Comparison of ENCODE assay signal across 7 cellular contexts in genomic region chr17:78883090-78883532, GRCh38. TPM values are rescaled to one million over a fixed set of nuclear protein-coding genes. Genes with fewer than 3 reads are reported as not detected.
A peak's percentile ranks its signal among the peaks of the same experiment; 100 is the strongest.
DNase-seq lines count a peak whose midpoint lies in the region; ATAC-seq and TF ChIP-seq lines count a peak whose summit lies in the region.

No MANE protein-coding gene starts in this region.

- peak overlapping the region; percentile 97 for H3K23ac ChIP-seq in IMR-90 (ENCODE audit: low read depth, low read length)

- no peak for TF ChIP-seq CTCF in IMR-90 (conservative IDR thresholded peaks at IDR 0.05; ENCODE audit: low read depth, low read length)
- TF ChIP-seq CTCF in ascending aorta (IDR thresholded peaks at IDR 0.05) = no peak
- TF ChIP-seq CTCF in smooth muscle cell (IDR thresholded peaks at IDR 0.05; ENCODE audit: borderline replicate concordance, insufficient read depth, poor library complexity, severe bottlenecking) = no peak

- no TSS peak for BruUV-seq in IMR-90 (replicated peaks; lab: Mats Ljungman, UMichigan)

- peak overlapping the region; percentile 56 for H3K18ac ChIP-seq in IMR-90 (ENCODE audit: low read depth, low read length)

- H3K9me1 ChIP-seq in IMR-90 (ENCODE audit: insufficient read depth, low read length) = peaks cover 43% of the 10 kb centered on the region

- POLR2A ChIA-PET in IMR-90 (lab: Charles Lee; ENCODE audit: unreplicated experiment) = no interaction called here

- peaks cover 4% of the 10 kb centered on the region; the same call in 1 of the 2 replicates for H3K36me3 ChIP-seq in IMR-90 (ENCODE audit: control insufficient read depth, insufficient read depth, low read length)
- H3K36me3 ChIP-seq in ascending aorta = peaks cover 0 to under 1% of the 10 kb centered on the region in 2 donors
- H3K36me3 ChIP-seq in smooth muscle cell (ENCODE audit: low read depth) = no peaks in the 10 kb centered on the region

- H3K4ac ChIP-seq in IMR-90 (ENCODE audit: low read depth, low read length) = peak overlapping the region; percentile 98

- peak overlapping the region; percentile 99 for H2BK5ac ChIP-seq in IMR-90 (ENCODE audit: low read depth, low read length, poor library complexity, severe bottlenecking)

- H2AFZ ChIP-seq in IMR-90 (replicated peaks; ENCODE audit: low read length, poor library complexity) = peak overlapping the region; percentile 84
- H2AFZ ChIP-seq in smooth muscle cell (ENCODE audit: low read depth) = no peak overlapping the region

- H3F3A ChIP-seq in smooth muscle cell (ENCODE audit: low read depth) = peaks cover 13% of the 10 kb centered on the region

- peaks cover 53% of the 10 kb centered on the region for H3K4me1 ChIP-seq in IMR-90 (ENCODE audit: control insufficient read depth, insufficient read depth, low read length)
- peaks cover 24 to 58% of the 10 kb centered on the region in 2 donors for H3K4me1 ChIP-seq in ascending aorta
- peaks cover 22% of the 10 kb centered on the region for H3K4me1 ChIP-seq in smooth muscle cell (ENCODE audit: low read depth)

- peak; percentile 75 for DNase-seq in IMR-90
- DNase-seq in ascending aorta (ENCODE audit: low spot score in 2 of 2) = peak; percentile 77 to 92
- DNase-seq in iPS-NIHi7 (ENCODE audit: extremely low spot score) = peak; percentile 53
- DNase-seq in smooth muscle cell (lab: John Stamatoyannopoulos, UW; ENCODE audit: unreplicated experiment) = peak; percentile 46
- DNase-seq in ecto neural progenitor cell (ENCODE audit: low spot score) = no peak
- DNase-seq in activated CD4-positive, alpha-beta T cell treated with anti-CD3 and anti-CD28 coated beads for 1 hour = no peak

- H2BK120ac ChIP-seq in IMR-90 (ENCODE audit: low read depth, low read length) = peak overlapping the region; percentile 98

- H2AK9ac ChIP-seq in IMR-90 (replicated peaks; ENCODE audit: low read depth, low read length, poor library complexity) = peak overlapping the region; percentile 100

- in situ Hi-C loops in IMR-90 (cut with MboI; ENCODE audit: low sequenced_read_pairs) = no loop called here

- 20% methylated on average over 4 of the region's 10 CpGs; no CpG with 5 or more reads in 1 of the 2 experiments for WGBS in IMR-90 (ENCODE audit: extremely low coverage in 2 of 2, insufficient read length in 1 of 2), 2 experiments
- WGBS in smooth muscle cell (ENCODE audit: low lambda C conversion rate) = 13% methylated on average over 10 of the region's 10 CpGs

- H3K9ac ChIP-seq in IMR-90 (ENCODE audit: low read depth, low read length) = peak overlapping the region; percentile 28
- peak overlapping the region; percentile 80 for H3K9ac ChIP-seq in smooth muscle cell (ENCODE audit: low read depth)

- H3K4me3 ChIP-seq in IMR-90 (ENCODE audit: insufficient read depth, low read depth, low read length) = no peak overlapping the region
- peak overlapping the region; percentile 20 to 59 for H3K4me3 ChIP-seq in ascending aorta
- H3K4me3 ChIP-seq in smooth muscle cell = peak overlapping the region; percentile 12

- H4K91ac ChIP-seq in IMR-90 (ENCODE audit: insufficient read depth, low read depth, low read length) = peak overlapping the region; percentile 98

- H4K20me1 ChIP-seq in IMR-90 (ENCODE audit: insufficient read depth, low read length) (peaks cover 44% of the 10 kb centered on the region), smooth muscle cell (ENCODE audit: low read depth) (peaks cover 12% of the 10 kb centered on the region)

- peak overlapping the region; percentile 77 to 92 for H4K8ac ChIP-seq in IMR-90 (ENCODE audit: low read depth in 2 of 2, low read length in 2 of 2)

- CTCF ChIA-PET in IMR-90 (lab: Yijun Ruan, JAX) = no interaction called here

- H3K56ac ChIP-seq in IMR-90 (ENCODE audit: extremely low read depth, insufficient read depth, low read length) = peak overlapping the region; percentile 86

- no peaks in the 10 kb centered on the region for H3K27me3 ChIP-seq in IMR-90 (ENCODE audit: control insufficient read depth, insufficient read depth, low read length)
- no peaks in the 10 kb centered on the region for H3K27me3 ChIP-seq in ascending aorta
- no peaks in the 10 kb centered on the region for H3K27me3 ChIP-seq in smooth muscle cell (ENCODE audit: low read depth)

- TF ChIP-seq RAD21 in IMR-90 (IDR thresholded peaks at IDR 0.05; ENCODE audit: low read length) = no peak

- peak overlapping the region; percentile 98 for H2AK5ac ChIP-seq in IMR-90 (ENCODE audit: low read depth, low read length)

- peaks cover 35% of the 10 kb centered on the region for H3K79me2 ChIP-seq in smooth muscle cell (ENCODE audit: low read depth)

- H3K9me3 ChIP-seq in IMR-90 (ENCODE audit: control insufficient read depth, insufficient read depth, low read length) (no peaks in the 10 kb centered on the region), ascending aorta (no peaks in the 10 kb centered on the region), smooth muscle cell (replicated peaks; ENCODE audit: low read depth) (no peaks in the 10 kb centered on the region)

- peak overlapping the region; percentile 83 for H3K14ac ChIP-seq in IMR-90 (replicated peaks; ENCODE audit: low read depth, low read length)

- ATAC-seq in IMR-90 (ENCODE audit: low read depth) = peak; percentile 57
- ATAC-seq in HG03520 (IDR thresholded peaks at IDR 0.05; ENCODE audit: unreplicated experiment) = no peak

- dilution Hi-C loops in IMR-90 (cut with HindIII; ENCODE audit: low sequenced_read_pairs, unreplicated experiment) = no loop called here

- intact Hi-C loops in IMR-90 (cut with micrococcal nuclease) = no loop called here
- intact Hi-C loops in ascending aorta (cut with DNase I) = loop anchor here (1.0 to 5.0 kb wide), 5 partner anchors 21 to 89 kb away; partner anchors contain the start of genes TIMP2 and USP36

- H3K4me2 ChIP-seq in IMR-90 (ENCODE audit: low read depth, low read length) (peak overlapping the region; percentile 32), smooth muscle cell (peak overlapping the region; percentile 75)

- H3K79me1 ChIP-seq in IMR-90 (ENCODE audit: low read depth in 1 of 2, low read length in 2 of 2) = peaks cover 30 to 87% of the 10 kb centered on the region in 2 experiments

- peak overlapping the region; percentile 90 for H2BK20ac ChIP-seq in IMR-90 (ENCODE audit: low read depth, low read length)

- peak overlapping the region; percentile 56 for H4K5ac ChIP-seq in IMR-90 (ENCODE audit: low read depth, low read length)

- no peak for TF ChIP-seq POLR2A in IMR-90 (IDR thresholded peaks at IDR 0.05; ENCODE audit: low read depth, low read length)

- H3K27ac ChIP-seq in IMR-90 (ENCODE audit: insufficient read depth, low read length) (peak overlapping the region; percentile 86), ascending aorta (peak overlapping the region; percentile 90 to 97), smooth muscle cell (ENCODE audit: low read depth) (peak overlapping the region; percentile 96)

- H2BK15ac ChIP-seq in IMR-90 (ENCODE audit: low read depth, low read length) = peak overlapping the region; percentile 92; the same call in 2 of the 3 replicates

TF ChIP-seq in IMR-90, 13 proteins besides CTCF, POLR2A, EP300 and RAD21:
- TF ChIP-seq MAZ (IDR thresholded peaks at IDR 0.05; ENCODE audit: borderline replicate concordance, low read depth, low read length) (0 out of 2 replicates have a peak, but pooled peaks have one; percentile 16), SMC3 (IDR thresholded peaks at IDR 0.05; ENCODE audit: low read depth, low read length) (no peak), CHD1 (IDR thresholded peaks at IDR 0.05; ENCODE audit: low read depth, low read length) (no peak), USF2 (IDR thresholded peaks at IDR 0.05; ENCODE audit: low read depth, low read length) (no peak), BHLHE40 (IDR thresholded peaks at IDR 0.05; ENCODE audit: low read depth, low read length) (no peak), NFE2L2 (IDR thresholded peaks at IDR 0.05; ENCODE audit: low read depth, low read length) (peak; percentile 53; the same call in 1 of the 2 replicates), FOS (IDR thresholded peaks at IDR 0.05; ENCODE audit: low read depth, low read length) (0 out of 2 replicates have a peak, but pooled peaks have one; percentile 17)

RNA-seq across cellular contexts. Expression of gene CEP295NL, which starts 19.9 kb away (rescaled TPM):
- total RNA-seq in IMR-90 (2012; rRNA removed) (0.56 and 0.72 TPM in 2 replicates), ascending aorta (10.7 TPM), smooth muscle cell (0.85 and 1.2 TPM in 2 replicates)
- polyA plus RNA-seq in IMR-90 (2012; rRNA removed) (0.11 and 0.31 TPM in 2 replicates), smooth muscle cell (1.8 TPM in 1 of 2 replicates, not detected in the other)
- 0.09 and 0.15 TPM in 2 replicates for polyA plus RNA-seq in IMR-90 (2012; cell fraction: cytosol; rRNA removed)
- polyA plus RNA-seq in IMR-90 (2012; cell fraction: nucleus; rRNA removed; ENCODE audit: low replicate concordance) = 1.1 and 1.2 TPM in 2 replicates

RNA-seq across cellular contexts. Expression of gene TIMP2, which starts 42.1 kb away (rescaled TPM):
- 43.9 and 48.6 TPM in 2 replicates for total RNA-seq in IMR-90 (2012; rRNA removed)
- polyA plus RNA-seq in IMR-90 (2012; rRNA removed) = 352 and 416 TPM in 2 replicates
- 411 and 495 TPM in 2 replicates for polyA plus RNA-seq in IMR-90 (2012; cell fraction: cytosol; rRNA removed)
- polyA plus RNA-seq in IMR-90 (2012; cell fraction: nucleus; rRNA removed; ENCODE audit: low replicate concordance) = 193 and 240 TPM in 2 replicates
- 278 TPM for total RNA-seq in ascending aorta
- 111 TPM in 2 replicates for total RNA-seq in smooth muscle cell
- 37.8 and 40.9 TPM in 2 replicates for polyA plus RNA-seq in smooth muscle cell

RNA-seq across cellular contexts. Expression of gene USP36, which starts 42.5 kb away (rescaled TPM):
- total RNA-seq in IMR-90 (2012; rRNA removed) = 28.3 and 30.6 TPM in 2 replicates
- 38.3 and 39.7 TPM in 2 replicates for polyA plus RNA-seq in IMR-90 (2012; rRNA removed)
- 21.7 and 22.5 TPM in 2 replicates for polyA plus RNA-seq in IMR-90 (2012; cell fraction: cytosol; rRNA removed)
- 135 and 196 TPM in 2 replicates for polyA plus RNA-seq in IMR-90 (2012; cell fraction: nucleus; rRNA removed; ENCODE audit: low replicate concordance)
- total RNA-seq in ascending aorta = 111 TPM
- 14.3 and 29.0 TPM in 2 replicates for total RNA-seq in smooth muscle cell
- 17.6 and 31.4 TPM in 2 replicates for polyA plus RNA-seq in smooth muscle cell

Comparison
In these comparisons a context has a peak if more than half of its experiments do, and no peak if none do; other contexts are left out.
1. DNase-seq: peak in IMR-90 (single experiment), ascending aorta (2 of 2), iPS-NIHi7 (single experiment) and smooth muscle cell (single experiment); none in ecto neural progenitor cell (single experiment) and activated CD4-positive, alpha-beta T cell treated with anti-CD3 and anti-CD28 coated beads for 1 hour (single experiment).
2. Peak in every context shown above with its lines, with median percentiles within 50 percentile points of each other: H3K27ac ChIP-seq.